22 cellular contexts compared by ENCODE assay signal in genomic region chr1:151960780-151961513, GRCh38. TPM values are rescaled to one million over a fixed set of nuclear protein-coding genes. Genes with fewer than 3 reads are reported as not detected.
DNase-seq lines count a peak whose midpoint lies in the region; ATAC-seq and TF ChIP-seq lines count a peak whose summit lies in the region.
"Had no signal": no experiment of that assay in that cellular context is flagged by ENCODE, and none has a peak within 500 bp of the region (broad histone marks: within the 10 kb centered on the region; RNA-seq: fewer than 3 reads in every experiment).

No MANE protein-coding gene starts in this region.

- H2BK120ac ChIP-seq in mesenchymal stem cell (ENCODE audit: low read depth, low read length): peak overlapping the region; percentile 34

- H3K4me1 ChIP-seq in mesenchymal stem cell (ENCODE audit: control insufficient read depth, insufficient read depth, low read depth, low read length) (no peaks in the 10 kb centered on the region), transverse colon (peaks cover 0 to 38% (median 13%) of the 10 kb centered on the region in 4 donors)
- H3K4me1 ChIP-seq: BE2C had no signal

- H3K27me3 ChIP-seq in mesenchymal stem cell (ENCODE audit: control insufficient read depth in 1 of 2, insufficient read depth in 1 of 2, low read length in 2 of 2) (no peaks in the 10 kb centered on the region), transverse colon (no peaks in the 10 kb centered on the region)

- H3K27me3 Mint-ChIP-seq in activated T-cell treated with anti-CD3 and anti-CD28 coated beads, Interleukin-2, amount 50 U/mL, for 72 hours (ENCODE audit: low read depth): no peaks in the 10 kb centered on the region

- peak overlapping the region; percentile 9 for H3K27ac Mint-ChIP-seq in activated T-cell treated with anti-CD3 and anti-CD28 coated beads, Interleukin-2, amount 50 U/mL, for 72 hours
- H3K27ac Mint-ChIP-seq: IgD-negative memory B cell had no signal

- no peak overlapping the region for H3K23ac ChIP-seq in mesenchymal stem cell (ENCODE audit: low read length in 2 of 2)

- H2BK12ac ChIP-seq in mesenchymal stem cell (ENCODE audit: low read length in 2 of 2): no peak overlapping the region

- no peak for TF ChIP-seq EP300 in transverse colon (IDR thresholded peaks at IDR 0.05; ENCODE audit: low read depth)

- no peaks in the 10 kb centered on the region for H3K36me3 Mint-ChIP-seq in activated T-cell treated with anti-CD3 and anti-CD28 coated beads, Interleukin-2, amount 50 U/mL, for 72 hours (ENCODE audit: insufficient read depth in 2 of 2)
- H3K36me3 Mint-ChIP-seq: CD4-positive, alpha-beta memory T cell had no signal

- H3K36me3 ChIP-seq in mesenchymal stem cell (ENCODE audit: control insufficient read depth in 1 of 2, insufficient read depth in 2 of 2, low read depth in 1 of 2, low read length in 2 of 2) (no peaks in the 10 kb centered on the region), transverse colon (peaks cover 0 to 3% (median 0%) of the 10 kb centered on the region in 4 donors)
- H3K36me3 ChIP-seq: BE2C had no signal

- no CpG with 5 or more reads among the region's 2 CpGs for WGBS in mesenchymal stem cell
- 43% methylated on average over 2 of the region's 2 CpGs; no CpG with 5 or more reads in 1 of the 2 donors for WGBS in transverse colon (ENCODE audit: low coverage in 1 of 2), 2 donors

- TF ChIP-seq POLR2A in transverse colon (IDR thresholded peaks at IDR 0.05): no peak

- ATAC-seq in activated T-cell treated with anti-CD3 and anti-CD28 coated beads, Interleukin-2, amount 50 U/mL, for 72 hours (replicated peaks in 1 of 2): no peak
- ATAC-seq in esophagus mucosa: peak; percentile 19
- no peak for ATAC-seq in GM18858 (IDR thresholded peaks at IDR 0.05; ENCODE audit: unreplicated experiment)
- no peak for ATAC-seq in GM19397 (IDR thresholded peaks at IDR 0.05; ENCODE audit: unreplicated experiment)

- no peak overlapping the region for H3K4ac ChIP-seq in mesenchymal stem cell (ENCODE audit: low read depth in 1 of 2, low read length in 2 of 2)

- H3K4me3 Mint-ChIP-seq in activated T-cell treated with anti-CD3 and anti-CD28 coated beads, Interleukin-2, amount 50 U/mL, for 72 hours: no peak overlapping the region
- H3K4me3 Mint-ChIP-seq: CD4-positive, alpha-beta memory T cell; IgD-negative memory B cell had no signal

- H3K14ac ChIP-seq in mesenchymal stem cell (ENCODE audit: low read length in 2 of 2): no peak overlapping the region

- H2AK5ac ChIP-seq in mesenchymal stem cell (ENCODE audit: low read length, severe bottlenecking): no peak overlapping the region

- H3K79me1 ChIP-seq in mesenchymal stem cell (replicated peaks; ENCODE audit: low read length, poor library complexity, severe bottlenecking): no peaks in the 10 kb centered on the region

- peak overlapping the region; percentile 7 for H3K9ac ChIP-seq in mesenchymal stem cell (ENCODE audit: low read length)

- no peak for TF ChIP-seq CTCF in transverse colon (IDR thresholded peaks at IDR 0.05)

- H3K27ac ChIP-seq in mesenchymal stem cell (ENCODE audit: low read length, poor library complexity, severe bottlenecking) (no peak overlapping the region), transverse colon (peak overlapping the region; percentile 49 to 57 (median 54))
- H3K27ac ChIP-seq: 22Rv1, HL-60, RWPE1 had no signal

- H2BK15ac ChIP-seq in mesenchymal stem cell (ENCODE audit: low read depth, poor library complexity, severe bottlenecking): no peak overlapping the region

- no peak overlapping the region for H2AFZ ChIP-seq in mesenchymal stem cell (ENCODE audit: low read depth, low read length)

- H3K18ac ChIP-seq in mesenchymal stem cell (ENCODE audit: low read depth in 1 of 2, low read length in 2 of 2): no peak overlapping the region

- no peak for DNase-seq in activated T-cell treated with anti-CD3 and anti-CD28 coated beads, Interleukin-2, amount 50 U/mL, for 72 hours
- DNase-seq in activated T-cell treated with anti-CD3 and anti-CD28 coated beads for 4 hours (no peak), mesenchymal stem cell (no peak), transverse colon (no peak), ecto neural progenitor cell (ENCODE audit: low spot score) (no peak)
- DNase-seq: BE2C; CD4-positive, alpha-beta memory T cell; DMS79; GOT3; Kasumi-1; NCI-H187; NCI-H446; NCI-H69; NK-92 treated with Interleukin-12 subunit alpha and Interleukin-12 subunit beta, amount 100 ng/mL, for 24 hours; OCI-M1 had no signal

- H3K9me3 ChIP-seq in mesenchymal stem cell (ENCODE audit: control insufficient read depth, low read length) (no peaks in the 10 kb centered on the region), transverse colon (no peaks in the 10 kb centered on the region)
- H3K9me3 ChIP-seq: BE2C had no signal

- in situ Hi-C loops in transverse colon (cut with MboI; ENCODE audit: low pct_ligation_motif_present in 1 of 4, low pct_unique_long_range_greater_than_20kb in 1 of 4, low sequenced_read_pairs in 3 of 4): no loop called here

- H2BK5ac ChIP-seq in mesenchymal stem cell (ENCODE audit: low read depth, low read length, poor library complexity, severe bottlenecking): no peak overlapping the region

- H4K91ac ChIP-seq in mesenchymal stem cell (ENCODE audit: low read length): no peak overlapping the region

- H4K8ac ChIP-seq in mesenchymal stem cell (ENCODE audit: low read length): no peak overlapping the region

- H3K4me3 ChIP-seq in mesenchymal stem cell (ENCODE audit: insufficient read depth in 1 of 2, low read depth in 1 of 2, low read length in 2 of 2): no peak overlapping the region
- no peak overlapping the region for H3K4me3 ChIP-seq in transverse colon

- H3K4me1 Mint-ChIP-seq in activated T-cell treated with anti-CD3 and anti-CD28 coated beads, Interleukin-2, amount 50 U/mL, for 72 hours (ENCODE audit: low read depth): no peaks in the 10 kb centered on the region
- H3K4me1 Mint-ChIP-seq: IgD-negative memory B cell had no signal

- intact Hi-C loops in transverse colon (cut with DNase I; ENCODE audit: low total_unique reads): no loop called here

- no peak overlapping the region for H3K4me2 ChIP-seq in mesenchymal stem cell (ENCODE audit: low read length, poor library complexity, severe bottlenecking)

- H3K9me3 Mint-ChIP-seq in activated T-cell treated with anti-CD3 and anti-CD28 coated beads, Interleukin-2, amount 50 U/mL, for 72 hours: no peaks in the 10 kb centered on the region
- H3K9me3 Mint-ChIP-seq: CD4-positive, alpha-beta memory T cell; IgD-negative memory B cell had no signal

RNA-seq across cellular contexts. Expression of gene S100A10, which starts 32.7 kb away (rescaled TPM):
- total RNA-seq in activated T-cell treated with anti-CD3 and anti-CD28 coated beads, Interleukin-2, amount 50 U/mL, for 72 hours: 100 to 1,000 TPM in 1 of 2 donors, 10 to 100 TPM in 1; 76.6 to 138 TPM
- 1,355 TPM for total RNA-seq in esophagus mucosa
- polyA plus RNA-seq in mesenchymal stem cell (2013, experiment 1 of 2): 743 TPM
- 740 TPM for polyA plus RNA-seq in mesenchymal stem cell (2013, experiment 2 of 2)
- 100 to 1,000 TPM in 3 of 4 donors, 10 to 100 TPM in 1; 59.1 to 289 (median 251) TPM for total RNA-seq in transverse colon

RNA-seq across cellular contexts. Expression of gene THEM4, which starts 51.6 kb away (rescaled TPM):
- total RNA-seq in activated T-cell treated with anti-CD3 and anti-CD28 coated beads, Interleukin-2, amount 50 U/mL, for 72 hours: 10 to 100 TPM; 40.5 to 41.5 TPM
- total RNA-seq in esophagus mucosa (4.8 TPM), transverse colon (10 to 100 TPM in 2 of 4 donors, 1 to 10 TPM in 2; 4.6 to 21.8 (median 9.5) TPM)
- polyA plus RNA-seq in mesenchymal stem cell (2013, experiment 1 of 2): 13.4 TPM
- 13.6 TPM for polyA plus RNA-seq in mesenchymal stem cell (2013, experiment 2 of 2)
